In genomic region chr1:157715736-157716135, GRCh38 we compare ENCODE assay signal across 11 cellular contexts. TPM values are rescaled to one million over a fixed set of nuclear protein-coding genes. Genes with fewer than 3 reads are reported as not detected.
"Had no signal": no experiment of that assay in that cellular context is flagged by ENCODE, and none has a peak within 500 bp of the region (broad histone marks: within the 10 kb centered on the region; RNA-seq: fewer than 3 reads in every experiment).

No MANE protein-coding gene starts in this region.

- H3K4me3 ChIP-seq: GM23248, HAP-1 had no signal

- H3K27me3 Mint-ChIP-seq: IgD-negative memory B cell had no signal

- H3K9ac ChIP-seq: GM23248 had no signal

- ATAC-seq: HCT116, HepG2 had no signal

- H2AFZ ChIP-seq: GM23248 had no signal

- H3K4me1 ChIP-seq: HAP-1 had no signal

- DNase-seq: GM23248, GOT3, H7, HFFc6, KBM-7 had no signal

- H3K36me3 ChIP-seq: HAP-1 had no signal

- H3K36me3 Mint-ChIP-seq: IgD-negative memory B cell had no signal

- H3K27ac ChIP-seq: GM23248, HL-60 had no signal

- H3K4me3 Mint-ChIP-seq: HFFc6, IgD-negative memory B cell had no signal

- H3K9me3 ChIP-seq: HAP-1 had no signal

- H3K27ac Mint-ChIP-seq: HFFc6, IgD-negative memory B cell had no signal

RNA-seq across cellular contexts. Expression of gene FCRL3, which starts 15.2 kb away (rescaled TPM):
- total RNA-seq: GM23248, H4, H7, HepG2, HFFc6 had no signal
- polyA plus RNA-seq: GM23248, HepG2 had no signal
